ENCODE assay signal across 31 cellular contexts in genomic region chr5:103336967-103337366, GRCh38.
"Had no signal": no experiment of that assay in that cellular context is flagged by ENCODE, and none has a peak within 500 bp of the region (broad histone marks: within the 10 kb centered on the region; RNA-seq: fewer than 3 reads in every experiment).

No MANE protein-coding gene starts in this region.

- H3K36me3 ChIP-seq: adrenal gland, ascending aorta, breast epithelium, cardiac muscle cell, colonic mucosa, gastroesophageal sphincter, heart right ventricle, WERI-Rb-1 had no signal

- H3K27ac ChIP-seq: adrenal gland, ascending aorta, breast epithelium, cardiac muscle cell, colonic mucosa, gastroesophageal sphincter, heart right ventricle, WERI-Rb-1 had no signal

- ATAC-seq: activated CD4-positive, alpha-beta T cell treated with anti-CD3 and anti-CD28 coated beads for 36 hours; activated CD4-positive, CD25-positive, alpha-beta regulatory T cell treated with anti-CD3 and anti-CD28 coated beads, Interleukin-2, amount 50 U/mL, for 24 hours; activated CD8-positive, alpha-beta memory T cell treated with anti-CD3 and anti-CD28 coated beads, Interleukin-2, amount 10 ng/mL, durations not matched to agents 7 days and 5 days; activated CD8-positive, alpha-beta T cell treated with anti-CD3 and anti-CD28 coated beads, Interleukin-2, amount 10 ng/mL, durations not matched to agents 7 days and 5 days; activated naive CD8-positive, alpha-beta T cell treated with anti-CD3 and anti-CD28 coated beads, Interleukin-2, amount 50 U/mL, for 24 hours; esophagus mucosa; gastroesophageal sphincter; heart right ventricle; T-helper 17 cell had no signal

- H3K4me1 ChIP-seq: adrenal gland, ascending aorta, breast epithelium, colonic mucosa, gastroesophageal sphincter, heart right ventricle had no signal

- H3K4me3 ChIP-seq: adrenal gland, ascending aorta, breast epithelium, cardiac muscle cell, colonic mucosa, gastroesophageal sphincter, heart right ventricle had no signal

- H3K27me3 ChIP-seq: adrenal gland, ascending aorta, breast epithelium, cardiac muscle cell, colonic mucosa, gastroesophageal sphincter, heart right ventricle had no signal

- H3K9me3 ChIP-seq: adrenal gland, ascending aorta, breast epithelium, colonic mucosa, gastroesophageal sphincter had no signal

- DNase-seq: activated B cell treated with CpG ODN at 0.5 μM for 24 hours; activated CD4-positive, alpha-beta memory T cell treated with anti-CD3 and anti-CD28 coated beads for 36 hours; activated CD4-positive, alpha-beta T cell treated with anti-CD3 and anti-CD28 coated beads for 36 hours; activated CD4-positive, alpha-beta T cell treated with anti-CD3 and anti-CD28 coated beads, Interleukin-2, amount 10 ng/mL, durations not matched to agents 24 days and 14 days; activated CD8-positive, alpha-beta memory T cell treated with anti-CD3 and anti-CD28 coated beads, Interleukin-2, amount 10 ng/mL, durations not matched to agents 7 days and 5 days; activated CD8-positive, alpha-beta memory T cell treated with anti-CD3 and anti-CD28 coated beads, Interleukin-2, amount 50 U/mL, for 4 hours; activated CD8-positive, alpha-beta T cell treated with anti-CD3 and anti-CD28 coated beads, Interleukin-2, amount 10 ng/mL, durations not matched to agents 7 days and 5 days; activated effector memory CD4-positive, alpha-beta T cell treated with anti-CD3 and anti-CD28 coated beads, Interleukin-2, amount 50 U/mL, for 16 hours; activated naive CD4-positive, alpha-beta T cell treated with anti-CD3 and anti-CD28 coated beads for 36 hours; activated naive CD8-positive, alpha-beta T cell treated with anti-CD3 and anti-CD28 coated beads for 36 hours; activated naive CD8-positive, alpha-beta T cell treated with anti-CD3 and anti-CD28 coated beads, Interleukin-2, amount 50 U/mL, for 24 hours; activated T-cell treated with anti-CD3 and anti-CD28 coated beads, Interleukin-2, amount 50 U/mL, for 1 hour; activated T-cell treated with anti-CD3 and anti-CD28 coated beads, Interleukin-2, amount 50 U/mL, for 48 hours; adrenal gland; central memory CD4-positive, alpha-beta T cell; cerebellar nuclear complex; colonic mucosa; effector memory CD4-positive, alpha-beta T cell; endodermal cell; foreskin melanocyte; heart right ventricle; T-helper 1 cell; T-helper 17 cell; T1000; WERI-Rb-1 had no signal
